In the genomic region with DNA sequence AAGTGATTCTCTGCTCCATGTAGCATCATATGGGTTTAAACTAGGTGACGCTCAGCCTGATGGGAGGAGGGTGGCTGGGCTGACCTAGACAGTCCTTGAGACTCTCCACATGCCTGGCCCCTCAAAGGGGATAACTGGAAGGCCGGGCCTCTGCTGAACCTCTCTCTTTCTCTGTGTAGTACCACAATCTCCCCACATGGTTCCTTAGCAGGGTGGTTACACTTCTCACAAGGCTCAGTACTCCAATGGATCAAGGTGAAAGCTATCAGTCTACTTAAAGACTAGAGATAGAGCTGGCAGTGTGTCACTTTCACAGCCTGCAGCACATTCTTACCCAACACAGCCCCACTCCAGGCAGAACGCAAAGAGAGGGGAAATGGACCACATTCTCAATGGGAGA, we compare ENCODE assay signal across 22 cellular contexts.
"Had no signal": no experiment of that assay in that cellular context is flagged by ENCODE, and none has a peak within 500 bp of the region (broad histone marks: within the 10 kb centered on the region; RNA-seq: fewer than 3 reads in every experiment).

No MANE protein-coding gene starts in this region.

- H3K4me3 ChIP-seq: colonic mucosa, gastrocnemius medialis, heart right ventricle, left lung, ovary, sigmoid colon, tibial artery had no signal

- H3K4me3 Mint-ChIP-seq: activated naive CD4-positive, alpha-beta T cell treated with anti-CD3 and anti-CD28 coated beads, Interleukin-2, amount 10 ng/mL, durations not matched to agents 7 days and 5 days; activated naive CD8-positive, alpha-beta T cell treated with anti-CD3 and anti-CD28 coated beads, Interleukin-2, amount 50 U/mL, for 24 hours; brain; naive B cell had no signal

- H3K9me3 ChIP-seq: colonic mucosa, gastrocnemius medialis, heart right ventricle, left lung, ovary, sigmoid colon, tibial artery had no signal

- H3K9me3 Mint-ChIP-seq: activated naive CD4-positive, alpha-beta T cell treated with anti-CD3 and anti-CD28 coated beads, Interleukin-2, amount 10 ng/mL, durations not matched to agents 7 days and 5 days; activated naive CD8-positive, alpha-beta T cell treated with anti-CD3 and anti-CD28 coated beads, Interleukin-2, amount 50 U/mL, for 24 hours had no signal

- H3K27me3 ChIP-seq: colonic mucosa, gastrocnemius medialis, heart right ventricle, left lung, ovary, sigmoid colon, tibial artery had no signal

- H3K27me3 Mint-ChIP-seq: activated naive CD4-positive, alpha-beta T cell treated with anti-CD3 and anti-CD28 coated beads, Interleukin-2, amount 10 ng/mL, durations not matched to agents 7 days and 5 days; brain had no signal

- H3K4me1 Mint-ChIP-seq: activated naive CD4-positive, alpha-beta T cell treated with anti-CD3 and anti-CD28 coated beads, Interleukin-2, amount 10 ng/mL, durations not matched to agents 7 days and 5 days; activated naive CD8-positive, alpha-beta T cell treated with anti-CD3 and anti-CD28 coated beads, Interleukin-2, amount 50 U/mL, for 24 hours; naive B cell had no signal

- DNase-seq: activated CD8-positive, alpha-beta memory T cell treated with anti-CD3 and anti-CD28 coated beads for 24 hours; activated CD8-positive, alpha-beta memory T cell treated with anti-CD3 and anti-CD28 coated beads, Interleukin-2, amount 50 U/mL, for 48 hours; activated effector memory CD4-positive, alpha-beta T cell treated with Interleukin-2 at 50 U/mL for 16 hours; activated naive CD4-positive, alpha-beta T cell treated with anti-CD3 and anti-CD28 coated beads, Interleukin-2, amount 10 ng/mL, durations not matched to agents 7 days and 5 days; activated naive CD8-positive, alpha-beta T cell treated with anti-CD3 and anti-CD28 coated beads, Interleukin-2, amount 50 U/mL, for 24 hours; activated T-cell treated with anti-CD3 and anti-CD28 coated beads, Interleukin-2, amount 50 U/mL, for 48 hours; anterior cingulate cortex; central memory CD4-positive, alpha-beta T cell; colonic mucosa; gastrocnemius medialis; heart right ventricle; left lung; mammary epithelial cell; naive B cell; ovary; sigmoid colon; stimulated activated naive CD4-positive, alpha-beta T cell treated with Interleukin-2 at 50 U/mL for 16 hours; substantia nigra; tibial artery had no signal

- H3K27ac ChIP-seq: colonic mucosa, left lung, ovary, sigmoid colon, tibial artery had no signal

- ATAC-seq: activated CD4-positive, CD25-positive, alpha-beta regulatory T cell treated with anti-CD3 and anti-CD28 coated beads, Interleukin-2, amount 50 U/mL, for 24 hours; activated naive CD8-positive, alpha-beta T cell treated with anti-CD3 and anti-CD28 coated beads, Interleukin-2, amount 50 U/mL, for 24 hours; esophagus mucosa; gastrocnemius medialis; heart right ventricle; left lung had no signal

- H3K4me1 ChIP-seq: colonic mucosa, gastrocnemius medialis, left lung, sigmoid colon, tibial artery had no signal

- H3K36me3 Mint-ChIP-seq: activated naive CD4-positive, alpha-beta T cell treated with anti-CD3 and anti-CD28 coated beads, Interleukin-2, amount 10 ng/mL, durations not matched to agents 7 days and 5 days; naive B cell had no signal

- H3K27ac Mint-ChIP-seq: activated naive CD4-positive, alpha-beta T cell treated with anti-CD3 and anti-CD28 coated beads, Interleukin-2, amount 10 ng/mL, durations not matched to agents 7 days and 5 days; activated naive CD8-positive, alpha-beta T cell treated with anti-CD3 and anti-CD28 coated beads, Interleukin-2, amount 50 U/mL, for 24 hours; naive B cell had no signal

- H3K36me3 ChIP-seq: colonic mucosa, gastrocnemius medialis, left lung, ovary, sigmoid colon, tibial artery had no signal
